Comparison of ENCODE assay signal across 7 cellular contexts in the genomic region with DNA sequence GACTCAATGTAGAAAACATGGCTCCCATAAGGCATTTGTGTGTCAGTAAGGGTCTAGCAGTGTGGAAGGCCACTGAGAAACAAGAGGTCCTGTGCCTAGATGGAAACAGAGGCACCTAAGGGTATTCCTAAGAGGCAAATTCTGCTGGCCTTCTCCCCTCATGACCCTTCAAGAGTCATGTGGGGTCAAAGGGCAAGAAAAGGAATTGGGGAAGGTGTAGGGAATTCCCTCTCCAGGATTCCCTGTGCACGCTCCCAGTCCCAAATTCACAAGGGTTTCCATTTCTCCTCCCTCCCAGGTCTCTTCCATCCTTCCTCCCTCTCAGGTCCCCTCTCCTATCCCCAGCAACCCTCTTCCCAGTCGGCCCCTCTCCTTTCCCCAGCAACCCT. TPM values are rescaled to one million over a fixed set of nuclear protein-coding genes. Genes with fewer than 3 reads are reported as not detected.
DNase-seq lines count a peak whose midpoint lies in the region; ATAC-seq lines count a peak whose summit lies in the region.

No MANE protein-coding gene starts in this region.

- H3K9me3 Mint-ChIP-seq in activated naive CD4-positive, alpha-beta T cell treated with anti-CD3 and anti-CD28 coated beads, Interleukin-2, amount 50 U/mL, for 72 hours = no peaks in the 10 kb centered on the region
- H3K9me3 Mint-ChIP-seq in stimulated activated naive CD8-positive, alpha-beta T cell treated with anti-CD3 and anti-CD28 coated beads, Interleukin-15, amount 100 ng/mL, for 72 hours = no peaks in the 10 kb centered on the region

- DNase-seq in activated naive CD4-positive, alpha-beta T cell treated with anti-CD3 and anti-CD28 coated beads, Interleukin-2, amount 50 U/mL, for 72 hours (ENCODE audit: low spot score in 2 of 2) = no peak
- no peak for DNase-seq in stimulated activated naive CD8-positive, alpha-beta T cell treated with anti-CD3 and anti-CD28 coated beads, Interleukin-15, amount 100 ng/mL, for 72 hours
- DNase-seq in GM19240 (ENCODE audit: insufficient read length, low spot score) (no peak), 8988T (no peak)

- H3K9ac ChIP-seq in HUES6 (ENCODE audit: low read length) (peak overlapping the region; percentile 88), iPS-20b (ENCODE audit: low read depth, low read length) (peak overlapping the region; percentile 85)

- peak overlapping the region; percentile 90 for H3K4me3 ChIP-seq in HUES6 (ENCODE audit: low read depth, low read length)
- H3K4me3 ChIP-seq in iPS-20b (ENCODE audit: low read length) = peak overlapping the region; percentile 88

- peaks cover 65% of the 10 kb centered on the region for H3K4me1 Mint-ChIP-seq in stimulated activated naive CD8-positive, alpha-beta T cell treated with anti-CD3 and anti-CD28 coated beads, Interleukin-15, amount 100 ng/mL, for 72 hours

- H3K27me3 Mint-ChIP-seq in stimulated activated naive CD8-positive, alpha-beta T cell treated with anti-CD3 and anti-CD28 coated beads, Interleukin-15, amount 100 ng/mL, for 72 hours = no peaks in the 10 kb centered on the region

- H3K27me3 ChIP-seq in HUES6 (ENCODE audit: control insufficient read depth, insufficient read depth, low read length) = no peaks in the 10 kb centered on the region
- no peaks in the 10 kb centered on the region for H3K27me3 ChIP-seq in iPS-20b (ENCODE audit: insufficient read depth, low read length)

- H3K27ac ChIP-seq in HUES6 (ENCODE audit: low read depth, low read length) (0 out of 2 replicates have a peak overlapping the region, but pooled peaks have one; percentile 48), iPS-20b (ENCODE audit: low read length) (no peak overlapping the region)

- peak overlapping the region; percentile 90 to 93 for H3K27ac Mint-ChIP-seq in activated naive CD4-positive, alpha-beta T cell treated with anti-CD3 and anti-CD28 coated beads, Interleukin-2, amount 50 U/mL, for 72 hours
- peak overlapping the region; percentile 47 to 51 for H3K27ac Mint-ChIP-seq in stimulated activated naive CD8-positive, alpha-beta T cell treated with anti-CD3 and anti-CD28 coated beads, Interleukin-15, amount 100 ng/mL, for 72 hours

- peak overlapping the region; percentile 86 to 94 for H3K4me3 Mint-ChIP-seq in stimulated activated naive CD8-positive, alpha-beta T cell treated with anti-CD3 and anti-CD28 coated beads, Interleukin-15, amount 100 ng/mL, for 72 hours

- H3K4me1 ChIP-seq in HUES6 (ENCODE audit: control insufficient read depth, insufficient read depth, low read length) = peaks cover 35% of the 10 kb centered on the region; the same call in 1 of the 2 replicates
- peaks cover 13% of the 10 kb centered on the region for H3K4me1 ChIP-seq in iPS-20b (ENCODE audit: insufficient read depth, low read length)

- H3K9me3 ChIP-seq in HUES6 (ENCODE audit: control insufficient read depth, insufficient read depth, low read depth, low read length) = no peaks in the 10 kb centered on the region
- no peaks in the 10 kb centered on the region for H3K9me3 ChIP-seq in iPS-20b (ENCODE audit: insufficient read depth, low read depth, low read length)

- H3K36me3 ChIP-seq in HUES6 (ENCODE audit: control insufficient read depth, insufficient read depth, low read length) (peaks cover 22% of the 10 kb centered on the region), iPS-20b (ENCODE audit: insufficient read depth, low read depth, low read length) (peaks cover 38% of the 10 kb centered on the region)

- peaks cover 15 to 18% of the 10 kb centered on the region in 2 donors for H3K36me3 Mint-ChIP-seq in activated naive CD4-positive, alpha-beta T cell treated with anti-CD3 and anti-CD28 coated beads, Interleukin-2, amount 50 U/mL, for 72 hours

- no peak for ATAC-seq in activated naive CD4-positive, alpha-beta T cell treated with anti-CD3 and anti-CD28 coated beads, Interleukin-2, amount 50 U/mL, for 72 hours
- ATAC-seq in stimulated activated naive CD8-positive, alpha-beta T cell treated with anti-CD3 and anti-CD28 coated beads, Interleukin-15, amount 100 ng/mL, for 72 hours = no peak
- ATAC-seq in HG03342 (IDR thresholded peaks at IDR 0.05; ENCODE audit: unreplicated experiment) = no peak

RNA-seq across cellular contexts. Expression of a gene that starts 0.6 kb away (rescaled TPM):
- total RNA-seq in activated naive CD4-positive, alpha-beta T cell treated with anti-CD3 and anti-CD28 coated beads, Interleukin-2, amount 50 U/mL, for 72 hours = 10 to 100 TPM; 33.2 to 35.0 TPM

RNA-seq across cellular contexts. Expression of a gene that starts 2.9 kb away (rescaled TPM):
- total RNA-seq in activated naive CD4-positive, alpha-beta T cell treated with anti-CD3 and anti-CD28 coated beads, Interleukin-2, amount 50 U/mL, for 72 hours = 10 to 100 TPM; 62.6 to 86.2 TPM

RNA-seq across cellular contexts. Expression of a gene that starts 8.7 kb away (rescaled TPM):
- total RNA-seq in activated naive CD4-positive, alpha-beta T cell treated with anti-CD3 and anti-CD28 coated beads, Interleukin-2, amount 50 U/mL, for 72 hours = 10 to 100 TPM; 21.6 to 26.3 TPM

RNA-seq across cellular contexts. Expression of a gene that starts 10.9 kb away (rescaled TPM):
- total RNA-seq in activated naive CD4-positive, alpha-beta T cell treated with anti-CD3 and anti-CD28 coated beads, Interleukin-2, amount 50 U/mL, for 72 hours = 10 to 100 TPM; 13.4 to 14.5 TPM

RNA-seq across cellular contexts. Expression of a gene that starts 14.7 kb away (rescaled TPM):
- total RNA-seq in activated naive CD4-positive, alpha-beta T cell treated with anti-CD3 and anti-CD28 coated beads, Interleukin-2, amount 50 U/mL, for 72 hours = 10 to 100 TPM; 65.4 to 88.7 TPM
